Comparison of ENCODE assay signal across 1 cellular context in genomic region chr16:12543700-12544476, GRCh38.
TF ChIP-seq lines count a peak whose summit lies in the region.

No MANE protein-coding gene starts in this region.

TF ChIP-seq in GM12878, 131 proteins besides CTCF, POLR2A, EP300 and RAD21 (continued from another document):
- TF ChIP-seq FOXM1 (IDR thresholded peaks at IDR 0.05; ENCODE audit: low read depth, low read length) (no peak), MYC (IDR thresholded peaks at IDR 0.05; ENCODE audit: insufficient read depth, insufficient read length, insufficient replicate concordance, low read length, severe bottlenecking) (no peak), E4F1 (IDR thresholded peaks at IDR 0.05; ENCODE audit: borderline replicate concordance, partially characterized antibody) (no peak), E2F8 (IDR thresholded peaks at IDR 0.05; ENCODE audit: low read depth, partially characterized antibody) (no peak), BMI1 (IDR thresholded peaks at IDR 0.05; ENCODE audit: borderline replicate concordance) (no peak)
